In the genomic region with DNA sequence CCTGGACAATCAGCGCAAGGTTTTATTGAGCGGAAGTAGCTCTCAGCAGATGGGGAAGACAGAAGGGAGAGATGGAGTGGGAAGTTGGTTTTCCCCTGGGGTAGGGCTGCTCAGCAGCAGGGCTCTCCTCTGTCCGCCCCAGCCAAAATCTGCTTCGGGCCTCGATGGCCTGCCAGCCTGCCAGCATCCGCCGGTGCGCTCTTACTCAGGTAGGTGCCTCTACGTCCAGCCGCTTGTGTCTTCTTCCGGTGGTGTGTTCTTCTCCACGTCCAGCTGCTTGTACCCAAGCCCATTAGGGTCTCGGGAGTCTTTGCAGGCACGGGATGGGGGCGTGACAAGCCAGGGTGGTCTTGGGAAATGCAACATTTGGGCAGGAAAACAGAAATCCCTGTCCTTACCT, we compare ENCODE assay signal across 21 cellular contexts.
DNase-seq lines count a peak whose midpoint lies in the region; ATAC-seq, FAIRE-seq and TF ChIP-seq lines count a peak whose summit lies in the region.
"Had no signal": no experiment of that assay in that cellular context is flagged by ENCODE, and none has a peak within 500 bp of the region (broad histone marks: within the 10 kb centered on the region; RNA-seq: fewer than 3 reads in every experiment).

No MANE protein-coding gene starts in this region.

- CTCF ChIA-PET in HEK293T (lab: Yijun Ruan, JAX) = no interaction called here

- H3K4me3 ChIP-seq in GM23338 (no peak overlapping the region), RWPE2 (ENCODE audit: severe bottlenecking) (no peak overlapping the region), iPS-15b (ENCODE audit: low read depth, low read length) (no peak overlapping the region)
- H3K4me3 ChIP-seq: GM23248 had no signal

- H3K4me1 Mint-ChIP-seq in GM23338 (no peaks in the 10 kb centered on the region; the same call in 2 of the 3 replicates), neural crest cell (no peaks in the 10 kb centered on the region)
- H3K4me1 Mint-ChIP-seq: CD4-positive, alpha-beta memory T cell; H9 had no signal

- no peak for TF ChIP-seq CTCF in GM23338 (conservative IDR thresholded peaks at IDR 0.05; ENCODE audit: low read depth in 2 of 2)
- TF ChIP-seq CTCF in RWPE2 (IDR thresholded peaks at IDR 0.05; ENCODE audit: poor library complexity, severe bottlenecking) = no peak
- TF ChIP-seq CTCF in neural crest cell (conservative IDR thresholded peaks at IDR 0.05) = no peak

- FAIRE-seq in GM12892 (lab: Jason Lieb, UNC) = no peak
- FAIRE-seq: GM12891, GM19239 had no signal

- H3K9me3 Mint-ChIP-seq in GM23338 (peaks cover 9% of the 10 kb centered on the region; the same call in 1 of the 3 replicates), neural crest cell (peaks cover 8% of the 10 kb centered on the region)

- H3K4me3 Mint-ChIP-seq in GM23338 (no peak overlapping the region), neural crest cell (no peak overlapping the region)
- H3K4me3 Mint-ChIP-seq: CD4-positive, alpha-beta memory T cell; H9; HFFc6 had no signal

- no peaks in the 10 kb centered on the region for H3K9me3 ChIP-seq in RWPE2 (ENCODE audit: severe bottlenecking)
- no peaks in the 10 kb centered on the region for H3K9me3 ChIP-seq in iPS-15b (ENCODE audit: control insufficient read depth, insufficient read depth, low read length)

- no peak for TF ChIP-seq POLR2A in GM12892 (IDR thresholded peaks at IDR 0.05; ENCODE audit: low read depth, low read length)

- no peaks in the 10 kb centered on the region for H3K27me3 ChIP-seq in GM23338 (ENCODE audit: insufficient read depth)
- peaks cover 3% of the 10 kb centered on the region for H3K27me3 ChIP-seq in RWPE2 (ENCODE audit: insufficient read depth, poor library complexity, severe bottlenecking)
- H3K27me3 ChIP-seq in iPS-15b (ENCODE audit: control insufficient read depth, insufficient read depth, low read length) = no peaks in the 10 kb centered on the region

- no peak overlapping the region for H3K27ac Mint-ChIP-seq in GM23338
- peak overlapping the region; percentile 35 for H3K27ac Mint-ChIP-seq in neural crest cell (ENCODE audit: unreplicated experiment)
- H3K27ac Mint-ChIP-seq: H9, HFFc6 had no signal

- no peaks in the 10 kb centered on the region for H3K36me3 ChIP-seq in GM23338 (ENCODE audit: insufficient read depth)
- no peaks in the 10 kb centered on the region for H3K36me3 ChIP-seq in RWPE2 (ENCODE audit: low read depth)
- H3K36me3 ChIP-seq in iPS-15b (ENCODE audit: control insufficient read depth, insufficient read depth, low read length) = no peaks in the 10 kb centered on the region

- peak overlapping the region; percentile 54; the same call in 1 of the 2 replicates for H2AFZ ChIP-seq in GM23338
- H2AFZ ChIP-seq: GM23248 had no signal

- no peaks in the 10 kb centered on the region for H4K20me1 ChIP-seq in GM23338 (replicated peaks; ENCODE audit: insufficient read depth)

- H3K36me3 Mint-ChIP-seq in GM23338 (ENCODE audit: low read depth) (no peaks in the 10 kb centered on the region; the same call in 2 of the 3 replicates), neural crest cell (ENCODE audit: low read depth) (no peaks in the 10 kb centered on the region)
- H3K36me3 Mint-ChIP-seq: CD4-positive, alpha-beta memory T cell had no signal

- H3K27ac ChIP-seq in GM23338 (ENCODE audit: low read depth) = no peak overlapping the region
- no peak overlapping the region for H3K27ac ChIP-seq in RWPE2 (ENCODE audit: poor library complexity, severe bottlenecking)
- H3K27ac ChIP-seq: GM23248 had no signal

- no peak overlapping the region for H3K4me2 ChIP-seq in GM23338

- no peaks in the 10 kb centered on the region for H3K79me2 ChIP-seq in GM23338 (replicated peaks; ENCODE audit: insufficient read depth)

- H3F3A ChIP-seq in GM23338 (replicated peaks; ENCODE audit: low read depth) = no peaks in the 10 kb centered on the region

- no peak for DNase-seq in GM23338 (ENCODE audit: low spot score)
- peak; percentile 27 for DNase-seq in RWPE2 (ENCODE audit: low spot score)
- no peak for DNase-seq in neural crest cell (ENCODE audit: low read depth, low spot score)
- DNase-seq in HEK293T (ENCODE audit: extremely low spot score) = no peak
- DNase-seq in LoVo (ENCODE audit: low spot score) = no peak
- DNase-seq in NCI-H345 (lab: John Stamatoyannopoulos, UW) = no peak
- DNase-seq in GM12892 (ENCODE audit: insufficient read length) = no peak
- DNase-seq: C1 segment of cervical spinal cord; Calu3; CD4-positive, alpha-beta memory T cell; COR-L47; DMS53; DMS79 treated with DMSO at 0.1 percent for 48 hours; GF-D8; GM23248; H9; HFFc6 had no signal

- ATAC-seq in GM23338 (no peak), RWPE2 (ENCODE audit: low read depth) (no peak)
- ATAC-seq: HCT116 had no signal

- H3K27me3 Mint-ChIP-seq in GM23338 (ENCODE audit: insufficient read depth, low read depth, poor library complexity) (no peaks in the 10 kb centered on the region), neural crest cell (ENCODE audit: low read depth) (no peaks in the 10 kb centered on the region)
- H3K27me3 Mint-ChIP-seq: CD4-positive, alpha-beta memory T cell had no signal

- H3K9me2 ChIP-seq in GM23338 (ENCODE audit: insufficient read depth) = no peaks in the 10 kb centered on the region

- H3K4me1 ChIP-seq in GM23338 (ENCODE audit: insufficient read depth) = no peaks in the 10 kb centered on the region
- no peaks in the 10 kb centered on the region for H3K4me1 ChIP-seq in RWPE2 (ENCODE audit: insufficient read depth, poor library complexity, severe bottlenecking)
- H3K4me1 ChIP-seq in iPS-15b (ENCODE audit: control insufficient read depth, insufficient read depth, low read length) = no peaks in the 10 kb centered on the region

- POLR2A ChIA-PET in HEK293T (lab: Yijun Ruan, JAX) = no interaction called here

- peak overlapping the region; percentile 3 for H3K9ac ChIP-seq in iPS-15b (ENCODE audit: low read depth, low read length)
- H3K9ac ChIP-seq: GM23248 had no signal

TF ChIP-seq in GM23338, 12 proteins besides CTCF, POLR2A, EP300 and RAD21 (continues in another document):
- TF ChIP-seq EZH2phosphoT487 (IDR thresholded peaks at IDR 0.05; ENCODE audit: unreplicated experiment) (no peak), ZNF331 (CRISPR knock-in tag; IDR thresholded peaks at IDR 0.05; ENCODE audit: low read depth) (no peak), STAT1 (IDR thresholded peaks at IDR 0.05; ENCODE audit: unreplicated experiment) (no peak), POLR2AphosphoS5 (IDR thresholded peaks at IDR 0.05; ENCODE audit: low read depth) (no peak), CREB1 (CRISPR knock-in tag; IDR thresholded peaks at IDR 0.05; ENCODE audit: low read depth) (no peak), ZNF114 (CRISPR knock-in tag; IDR thresholded peaks at IDR 0.05) (no peak)

TF ChIP-seq in HEK293T, 16 proteins besides CTCF, POLR2A, EP300 and RAD21:
- TF ChIP-seq FOXM1 (IDR thresholded peaks at IDR 0.05; ENCODE audit: borderline replicate concordance) = no peak
- TF ChIP-seq SUZ12 (IDR thresholded peaks at IDR 0.05) = no peak
- no peak for TF ChIP-seq LEF1 (IDR thresholded peaks at IDR 0.05; ENCODE audit: borderline replicate concordance)
- TF ChIP-seq ARNT (IDR thresholded peaks at IDR 0.05) = no peak
- TF ChIP-seq, protein P1, sequence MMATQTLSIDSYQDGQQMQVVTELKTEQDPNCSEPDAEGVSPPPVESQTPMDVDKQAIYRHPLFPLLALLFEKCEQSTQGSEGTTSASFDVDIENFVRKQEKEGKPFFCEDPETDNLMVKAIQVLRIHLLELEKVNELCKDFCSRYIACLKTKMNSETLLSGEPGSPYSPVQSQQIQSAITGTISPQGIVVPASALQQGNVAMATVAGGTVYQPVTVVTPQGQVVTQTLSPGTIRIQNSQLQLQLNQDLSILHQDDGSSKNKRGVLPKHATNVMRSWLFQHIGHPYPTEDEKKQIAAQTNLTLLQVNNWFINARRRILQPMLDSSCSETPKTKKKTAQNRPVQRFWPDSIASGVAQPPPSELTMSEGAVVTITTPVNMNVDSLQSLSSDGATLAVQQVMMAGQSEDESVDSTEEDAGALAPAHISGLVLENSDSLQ (IDR thresholded peaks at IDR 0.05) = no peak
- no peak for TF ChIP-seq SP1 (IDR thresholded peaks at IDR 0.05)
- TF ChIP-seq ELF4 (IDR thresholded peaks at IDR 0.05) = no peak
- no peak for TF ChIP-seq NFRKB (IDR thresholded peaks at IDR 0.05)
- no peak for TF ChIP-seq CTBP1 (IDR thresholded peaks at IDR 0.05; ENCODE audit: borderline replicate concordance)
- no peak for TF ChIP-seq FOXA1 (IDR thresholded peaks at IDR 0.05)
- TF ChIP-seq TARDBP (IDR thresholded peaks at IDR 0.05) = no peak
- no peak for TF ChIP-seq FOXK2 (IDR thresholded peaks at IDR 0.05)
- TF ChIP-seq ZNF384 (IDR thresholded peaks at IDR 0.05) = no peak
- TF ChIP-seq L3MBTL2 (conservative IDR thresholded peaks at IDR 0.05) = no peak
TF ChIP-seq in HEK293T: peak in this region for 0.
